ENCODE assay signal across 8 cellular contexts in the genomic region with DNA sequence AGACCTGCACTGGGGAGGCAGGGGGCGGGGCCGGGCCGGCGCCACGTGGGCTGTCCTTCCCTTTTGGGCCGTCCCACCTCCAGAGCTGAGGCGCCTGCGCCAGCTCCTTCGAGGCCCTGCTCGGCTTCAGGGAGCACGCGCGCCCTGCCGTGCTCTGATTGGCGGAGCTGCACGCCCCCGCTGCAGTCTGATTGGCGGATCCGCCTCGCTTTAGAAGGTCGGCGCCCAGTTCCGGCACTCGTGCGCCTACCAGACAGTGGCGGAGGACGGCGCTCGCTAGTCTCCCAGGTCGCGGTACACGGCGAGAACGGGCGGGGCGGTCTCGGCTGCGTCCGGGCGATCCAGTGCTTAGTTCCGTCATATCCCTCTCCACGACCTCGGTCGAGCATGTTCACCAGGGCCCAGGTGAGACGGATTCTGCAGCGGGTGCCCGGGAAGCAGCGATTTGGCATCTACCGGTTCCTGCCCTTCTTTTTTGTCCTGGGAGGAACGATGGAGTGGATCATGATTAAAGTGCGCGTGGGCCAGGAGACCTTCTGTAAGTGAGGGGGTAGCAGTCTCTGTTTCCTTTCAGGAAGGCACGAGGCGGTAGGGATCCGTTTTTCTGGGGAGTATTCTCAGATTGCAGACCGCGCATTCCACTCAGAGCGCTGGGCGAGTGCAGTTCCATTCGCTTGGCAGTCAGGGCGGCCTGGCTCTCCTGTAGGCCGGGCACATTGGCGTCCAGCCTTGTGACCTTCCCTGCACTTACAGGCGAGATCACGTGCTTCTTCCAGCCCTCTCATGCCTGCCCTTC. TPM values are rescaled to one million over a fixed set of nuclear protein-coding genes. Genes with fewer than 3 reads are reported as not detected.
A peak's percentile ranks its signal among the peaks of the same experiment; 100 is the strongest.
DNase-seq lines count a peak whose midpoint lies in the region; ATAC-seq, FAIRE-seq and TF ChIP-seq lines count a peak whose summit lies in the region.

A gene with protein sequence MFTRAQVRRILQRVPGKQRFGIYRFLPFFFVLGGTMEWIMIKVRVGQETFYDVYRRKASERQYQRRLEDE (plus strand): TSS at position 237 of the 796 bp plus-strand sequence. CDS start 151 bp downstream, at position 388.

- peak; percentile 91 for FAIRE-seq in kidney (lab: Jason Lieb, UNC)

- H3K27ac ChIP-seq in kidney (ENCODE audit: low read depth in 2 of 2, low read length in 2 of 2), result peak within 1 kb of the TSS; percentile 87 to 96

- intact Hi-C loops in kidney (cut with DNase I), result no loop called here

- DNase-seq in BE2C, result peak; percentile 95
- peak; percentile 99 for DNase-seq in GM19238 (ENCODE audit: insufficient read length, low spot score)
- DNase-seq in NCI-H510A (lab: John Stamatoyannopoulos, UW), result peak; percentile 93
- DNase-seq in activated CD4-positive, alpha-beta T cell treated with anti-CD3 and anti-CD28 coated beads for 24 hours (ENCODE audit: low read depth in 2 of 2), result peak; percentile 92 to 95
- DNase-seq in cerebellum (ENCODE audit: low spot score), result peak; percentile 99
- DNase-seq in kidney, result peak; percentile 100
- peak; percentile 94 to 96 for DNase-seq in stimulated activated CD4-positive, alpha-beta T cell treated with anti-CD3 and anti-CD28 coated beads, Interleukin-15, amount 100 ng/mL, for 1 hour (ENCODE audit: low read depth in 1 of 2, low spot score in 1 of 2)

- no peak for TF ChIP-seq CTCF in BE2C (IDR thresholded peaks at IDR 0.05; ENCODE audit: low read depth, low read length)
- peak; percentile 5 for TF ChIP-seq CTCF in kidney (IDR thresholded peaks at IDR 0.05; ENCODE audit: borderline replicate concordance, extremely low read depth, insufficient read depth)

- no peaks in the 10 kb centered on the region for H3K9me3 ChIP-seq in BE2C
- no peaks in the 10 kb centered on the region for H3K9me3 ChIP-seq in kidney (ENCODE audit: control insufficient read depth in 1 of 2, low read length in 2 of 2)

- H3K36me3 ChIP-seq in BE2C (0 out of 2 replicates have a peak, but pooled peaks cover 2% of the 10 kb centered on the region), kidney (ENCODE audit: control insufficient read depth in 1 of 2, insufficient read depth in 2 of 2, low read length in 2 of 2) (peaks cover 0 to 10% of the 10 kb centered on the region in 2 donors)

- H3K4me1 ChIP-seq in BE2C (0 out of 2 replicates have a peak, but pooled peaks cover 2% of the 10 kb centered on the region), kidney (ENCODE audit: control insufficient read depth in 1 of 2, insufficient read depth in 1 of 2, low read depth in 1 of 2, low read length in 2 of 2) (peaks cover 12 to 31% of the 10 kb centered on the region in 2 donors)

- H3K4me3 ChIP-seq in BE2C (ENCODE audit: low read depth, low read length) (peak within 1 kb of the TSS; percentile 83), kidney (ENCODE audit: low read length in 2 of 2) (peak within 1 kb of the TSS; percentile 93 to 97)

- H3K9ac ChIP-seq in kidney (ENCODE audit: low read length in 2 of 2), result peak within 1 kb of the TSS; percentile 80 to 97

- ATAC-seq in HG03439 (IDR thresholded peaks at IDR 0.05; ENCODE audit: unreplicated experiment), result peak; percentile 85

- H3K27me3 ChIP-seq in BE2C, result no peaks in the 10 kb centered on the region

RNA-seq across cellular contexts. Expression of the gene that starts here (rescaled TPM):
- polyA plus RNA-seq in BE2C (2012; ENCODE audit: insufficient read depth, insufficient read length, low read depth), result 28.9 TPM
- 4.5 TPM for total RNA-seq in cerebellum
- total RNA-seq in kidney, result 26.8 TPM
- 135 TPM for polyA plus RNA-seq in kidney (ENCODE audit: insufficient read depth, low read depth, low replicate concordance)

Comparison
In these comparisons a context has a peak if more than half of its experiments do, and no peak if none do; other contexts are left out.
1. Peak in every context shown above with its lines: DNase-seq, ATAC-seq, H3K4me3 ChIP-seq and H3K27ac ChIP-seq.